ENCODE assay signal across 15 cellular contexts in the genomic region with DNA sequence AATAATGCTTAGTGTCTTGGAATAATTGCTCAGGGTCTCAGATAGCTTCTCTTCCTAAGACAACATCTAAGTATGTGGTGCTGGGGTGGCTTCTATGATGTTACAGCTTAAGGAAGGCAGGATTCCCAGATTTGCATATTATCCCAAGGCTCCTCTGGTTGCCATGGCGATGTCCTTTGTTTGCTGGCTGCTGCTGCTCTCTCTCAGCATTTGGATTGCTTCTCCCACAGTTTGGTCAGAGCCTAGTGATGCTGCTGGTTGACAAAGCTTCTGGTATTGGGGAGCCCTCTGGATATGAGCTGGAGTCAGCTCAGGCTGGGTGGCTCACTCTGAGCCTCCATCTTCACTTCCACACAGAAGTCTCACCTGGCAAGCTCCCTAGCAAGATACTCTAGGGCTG. TPM values are rescaled to one million over a fixed set of nuclear protein-coding genes. Genes with fewer than 3 reads are reported as not detected.
DNase-seq lines count a peak whose midpoint lies in the region; ATAC-seq and TF ChIP-seq lines count a peak whose summit lies in the region.
"Had no signal": no experiment of that assay in that cellular context is flagged by ENCODE, and none has a peak within 500 bp of the region (broad histone marks: within the 10 kb centered on the region; RNA-seq: fewer than 3 reads in every experiment).

No MANE protein-coding gene starts in this region.

- no peak overlapping the region for H2BK5ac ChIP-seq in neuronal stem cell (ENCODE audit: low read length)

- H3K14ac ChIP-seq in neuronal stem cell (ENCODE audit: low read length) = no peak overlapping the region

- H4K91ac ChIP-seq in neuronal stem cell (ENCODE audit: low read depth, low read length, poor library complexity) = no peak overlapping the region

- H2AFZ ChIP-seq in neuronal stem cell (ENCODE audit: low read length) = no peak overlapping the region
- H2AFZ ChIP-seq: PC-9 had no signal

- no peaks in the 10 kb centered on the region for H3K9me3 ChIP-seq in neuronal stem cell (replicated peaks in 1 of 2; ENCODE audit: control insufficient read depth in 2 of 2, insufficient read depth in 1 of 2, low read depth in 1 of 2, low read length in 2 of 2)
- H3K9me3 ChIP-seq: heart left ventricle, lower lobe of right lung had no signal

- H4K8ac ChIP-seq in neuronal stem cell (ENCODE audit: low read depth, low read length) = no peak overlapping the region

- H3K79me1 ChIP-seq in neuronal stem cell (ENCODE audit: low read depth, low read length) = no peaks in the 10 kb centered on the region

- H3K36me3 ChIP-seq in neuronal stem cell (replicated peaks in 1 of 2; ENCODE audit: control insufficient read depth in 2 of 2, insufficient read depth in 2 of 2, low read length in 2 of 2) = peaks cover 0 to 2% of the 10 kb centered on the region in 2 donors
- H3K36me3 ChIP-seq: heart left ventricle, lower lobe of right lung had no signal

- H2BK15ac ChIP-seq in neuronal stem cell (ENCODE audit: low read length) = no peak overlapping the region

- ATAC-seq in foreskin keratinocyte = peak; percentile 34
- ATAC-seq in GM21786 (IDR thresholded peaks at IDR 0.05; ENCODE audit: unreplicated experiment) = no peak
- ATAC-seq: heart left ventricle, lower lobe of right lung had no signal

- DNase-seq in DMS153 (lab: John Stamatoyannopoulos, UW) = peak; percentile 32
- no peak for DNase-seq in DMS153 treated with DMSO at 0.1 percent for 48 hours (lab: John Stamatoyannopoulos, UW; ENCODE audit: unreplicated experiment)
- peak; percentile 73 for DNase-seq in NCI-H748 (lab: John Stamatoyannopoulos, UW; ENCODE audit: unreplicated experiment)
- DNase-seq in foreskin keratinocyte = no peak
- DNase-seq in neuronal stem cell (ENCODE audit: low spot score) = peak; percentile 75
- no peak for DNase-seq in activated T-cell treated with anti-CD3 and anti-CD28 coated beads, Interleukin-2, amount 50 U/mL, for 48 hours
- DNase-seq in GM10266 (ENCODE audit: extremely low spot score) = no peak
- DNase-seq: activated CD4-positive, alpha-beta T cell treated with anti-CD3 and anti-CD28 coated beads for 4 hours; aorta; effector CD8-positive, alpha-beta T cell; heart left ventricle; lower lobe of right lung; NCI-H1436 treated with DMSO at 0.1 percent for 48 hours; PC-9 had no signal

- no peak overlapping the region for H3K9ac ChIP-seq in neuronal stem cell (ENCODE audit: low read depth, low read length, poor library complexity)

- H3K4me2 ChIP-seq in neuronal stem cell (ENCODE audit: insufficient read depth, low read length, poor library complexity, severe bottlenecking) = no peak overlapping the region
- H3K4me2 ChIP-seq: PC-9 had no signal

- TF ChIP-seq CTCF in foreskin keratinocyte (conservative IDR thresholded peaks at IDR 0.05) = no peak
- no peak for TF ChIP-seq CTCF in GM10266 (IDR thresholded peaks at IDR 0.05; ENCODE audit: control insufficient read depth, insufficient read depth, low read depth, missing control alignments)

- no peak overlapping the region for H2BK12ac ChIP-seq in neuronal stem cell (ENCODE audit: low read length)

- no peak overlapping the region for H2BK120ac ChIP-seq in neuronal stem cell (ENCODE audit: low read depth, low read length)

- H2AK5ac ChIP-seq in neuronal stem cell (ENCODE audit: low read depth, low read length) = no peak overlapping the region

- H3K4me1 ChIP-seq in foreskin keratinocyte (peaks cover 3% of the 10 kb centered on the region), neuronal stem cell (ENCODE audit: control insufficient read depth in 2 of 2, insufficient read depth in 1 of 2, low read depth in 1 of 2, low read length in 2 of 2) (peaks cover 4 to 8% of the 10 kb centered on the region in 2 donors)
- H3K4me1 ChIP-seq: lower lobe of right lung had no signal

- H3K27me3 ChIP-seq in foreskin keratinocyte (no peaks in the 10 kb centered on the region), neuronal stem cell (ENCODE audit: control insufficient read depth in 3 of 3, insufficient read depth in 3 of 3, low read depth in 1 of 3, low read length in 3 of 3) (no peaks in the 10 kb centered on the region)
- H3K27me3 ChIP-seq: heart left ventricle had no signal

- H3K4ac ChIP-seq in neuronal stem cell (ENCODE audit: low read length) = no peak overlapping the region

- H3K4me3 ChIP-seq in neuronal stem cell (ENCODE audit: low read length in 2 of 2) = no peak overlapping the region
- H3K4me3 ChIP-seq: heart left ventricle, lower lobe of right lung, PC-9 had no signal

- no CpG with 5 or more reads among the region's 1 CpG for WGBS in neuronal stem cell (ENCODE audit: extremely low coverage in 2 of 2, insufficient read length in 2 of 2, insufficient replicate concordance in 1 of 2), 2 donors

- H3K18ac ChIP-seq in neuronal stem cell (ENCODE audit: low read length) = no peak overlapping the region

- no peak overlapping the region for H3K23ac ChIP-seq in neuronal stem cell (ENCODE audit: low read depth, low read length, poor library complexity)

- no peak overlapping the region for H3K27ac ChIP-seq in foreskin keratinocyte
- no peak overlapping the region for H3K27ac ChIP-seq in neuronal stem cell (replicated peaks; ENCODE audit: low read length)
- H3K27ac ChIP-seq: heart left ventricle, lower lobe of right lung, PC-9 had no signal

RNA-seq across cellular contexts. Expression of a gene that starts 56.4 kb away (rescaled TPM):
- 9.6 and 9.9 TPM in 2 replicates for total RNA-seq in foreskin keratinocyte
- polyA plus RNA-seq in foreskin keratinocyte = 3.5 and 4.3 TPM in 2 replicates
- polyA plus RNA-seq in neuronal stem cell (2013, experiment 1 of 2) = 14.6 TPM
- 14.4 TPM for polyA plus RNA-seq in neuronal stem cell (2013, experiment 2 of 2)

Comparison
In these comparisons a context has a peak if more than half of its experiments do, and no peak if none do; other contexts are left out.
1. DNase-seq: peak in DMS153 (single experiment), NCI-H748 (single experiment) and neuronal stem cell (single experiment); none in DMS153 treated with DMSO at 0.1 percent for 48 hours (single experiment), foreskin keratinocyte (0 of 2), activated T-cell treated with anti-CD3 and anti-CD28 coated beads, Interleukin-2, amount 50 U/mL, for 48 hours (0 of 2) and GM10266 (single experiment).